Comparison of ENCODE assay signal across 26 cellular contexts in genomic region chr2:95240091-95240490, GRCh38. TPM values are rescaled to one million over a fixed set of nuclear protein-coding genes. Genes with fewer than 3 reads are reported as not detected.
"Had no signal": no experiment of that assay in that cellular context is flagged by ENCODE, and none has a peak within 500 bp of the region (broad histone marks: within the 10 kb centered on the region; RNA-seq: fewer than 3 reads in every experiment).

No MANE protein-coding gene starts in this region.

- H3K4me3 Mint-ChIP-seq: activated CD4-positive, alpha-beta T cell treated with anti-CD3 and anti-CD28 coated beads for 36 hours; activated CD8-positive, alpha-beta T cell treated with anti-CD3 and anti-CD28 coated beads for 36 hours; activated naive CD4-positive, alpha-beta T cell treated with anti-CD3 and anti-CD28 coated beads, Interleukin-2, amount 10 ng/mL, durations not matched to agents 7 days and 5 days; activated naive CD8-positive, alpha-beta T cell treated with anti-CD3 and anti-CD28 coated beads for 36 hours; activated T-cell treated with anti-CD3 and anti-CD28 coated beads, Interleukin-2, amount 50 U/mL, for 72 hours; IgD-negative memory B cell; T-cell had no signal

- H3K4me1 ChIP-seq: Peyer's patch had no signal

- H3K27ac ChIP-seq: brain microvascular endothelial cell, Peyer's patch, SK-N-MC, WERI-Rb-1 had no signal

- H3K27me3 Mint-ChIP-seq: activated CD4-positive, alpha-beta T cell treated with anti-CD3 and anti-CD28 coated beads for 36 hours; activated CD8-positive, alpha-beta T cell treated with anti-CD3 and anti-CD28 coated beads for 36 hours; activated naive CD4-positive, alpha-beta T cell treated with anti-CD3 and anti-CD28 coated beads, Interleukin-2, amount 10 ng/mL, durations not matched to agents 7 days and 5 days; activated naive CD8-positive, alpha-beta T cell treated with anti-CD3 and anti-CD28 coated beads for 36 hours; IgD-negative memory B cell had no signal

- H3K27ac Mint-ChIP-seq: activated CD4-positive, alpha-beta T cell treated with anti-CD3 and anti-CD28 coated beads for 36 hours; activated CD8-positive, alpha-beta T cell treated with anti-CD3 and anti-CD28 coated beads for 36 hours; activated naive CD4-positive, alpha-beta T cell treated with anti-CD3 and anti-CD28 coated beads, Interleukin-2, amount 10 ng/mL, durations not matched to agents 7 days and 5 days; activated naive CD8-positive, alpha-beta T cell treated with anti-CD3 and anti-CD28 coated beads for 36 hours; activated T-cell treated with anti-CD3 and anti-CD28 coated beads, Interleukin-2, amount 50 U/mL, for 72 hours; activated T-helper 2 cell treated with anti-CD3 and anti-CD28 coated beads, Interferon-gamma antibody, Interleukin-2, Interleukin-4, amounts not matched to agents 10 μg/mL and 5 μg/mL and 100 μg/mL, durations not matched to agents 14 hours and 24 hours and 36 hours; IgD-negative memory B cell; T-cell had no signal

- DNase-seq: activated CD4-positive, alpha-beta T cell treated with anti-CD3 and anti-CD28 coated beads for 36 hours; activated CD8-positive, alpha-beta memory T cell treated with anti-CD3 and anti-CD28 coated beads, Interleukin-2, amount 50 U/mL, for 4 hours; activated CD8-positive, alpha-beta T cell treated with anti-CD3 and anti-CD28 coated beads for 36 hours; activated gamma-delta T cell treated with Interleukin-2 at 50 U/mL for 16 hours; activated naive CD4-positive, alpha-beta T cell treated with anti-CD3 and anti-CD28 coated beads, Interleukin-2, amount 10 ng/mL, durations not matched to agents 7 days and 5 days; activated naive CD8-positive, alpha-beta T cell treated with anti-CD3 and anti-CD28 coated beads for 36 hours; activated T-cell treated with anti-CD3 and anti-CD28 coated beads, Interleukin-2, amount 50 U/mL, for 72 hours; brain microvascular endothelial cell; caudate nucleus; KG1; MM.1S; NCI-H1417; NCI-H1930; NCI-H2171; NCI-H2227 treated with DMSO at 0.1 percent for 48 hours; NCI-H510A; NCI-H526 treated with DMSO at 0.1 percent for 48 hours; NCI-H82; Peyer's patch; T-cell; T-helper 2 cell; WERI-Rb-1 had no signal

- H3K27me3 ChIP-seq: brain microvascular endothelial cell, Peyer's patch had no signal

- H3K36me3 Mint-ChIP-seq: activated naive CD4-positive, alpha-beta T cell treated with anti-CD3 and anti-CD28 coated beads, Interleukin-2, amount 10 ng/mL, durations not matched to agents 7 days and 5 days had no signal

- H3K36me3 ChIP-seq: brain microvascular endothelial cell, Peyer's patch, WERI-Rb-1 had no signal

- H3K4me1 Mint-ChIP-seq: activated CD4-positive, alpha-beta T cell treated with anti-CD3 and anti-CD28 coated beads for 36 hours; activated naive CD4-positive, alpha-beta T cell treated with anti-CD3 and anti-CD28 coated beads, Interleukin-2, amount 10 ng/mL, durations not matched to agents 7 days and 5 days; activated naive CD8-positive, alpha-beta T cell treated with anti-CD3 and anti-CD28 coated beads for 36 hours; IgD-negative memory B cell; T-cell had no signal

- H3K4me3 ChIP-seq: Peyer's patch, SK-N-MC had no signal

RNA-seq across cellular contexts. Expression of gene KCNIP3, which starts 57.1 kb away (rescaled TPM):
- total RNA-seq: activated CD4-positive, alpha-beta T cell treated with anti-CD3 and anti-CD28 coated beads for 36 hours; activated CD8-positive, alpha-beta T cell treated with anti-CD3 and anti-CD28 coated beads for 36 hours; activated naive CD8-positive, alpha-beta T cell treated with anti-CD3 and anti-CD28 coated beads for 36 hours; activated T-cell treated with anti-CD3 and anti-CD28 coated beads, Interleukin-2, amount 50 U/mL, for 72 hours; OCI-LY7; T-cell had no signal
